8 cellular contexts compared by ENCODE assay signal in genomic region chr1:207997486-207998268, GRCh38.
DNase-seq lines count a peak whose midpoint lies in the region; ATAC-seq and TF ChIP-seq lines count a peak whose summit lies in the region.

No MANE protein-coding gene starts in this region.

- H3K27ac Mint-ChIP-seq in HFFc6, result no peak overlapping the region

- H3K4me3 ChIP-seq in cardiac fibroblast (replicated peaks in 1 of 2; ENCODE audit: low read depth in 2 of 2, low read length in 2 of 2), result no peak overlapping the region

- no peaks in the 10 kb centered on the region for H3K9me3 Mint-ChIP-seq in HFFc6

- no peaks in the 10 kb centered on the region for H3K4me1 Mint-ChIP-seq in HFFc6 (ENCODE audit: low read depth)

- H3K36me3 Mint-ChIP-seq in HFFc6 (ENCODE audit: low read depth), result no peaks in the 10 kb centered on the region

- no peak overlapping the region for H3K4me3 Mint-ChIP-seq in HFFc6

- no peak overlapping the region for H3K27ac ChIP-seq in VCaP

- DNase-seq in DMS53 treated with DMSO at 0.1 percent for 48 hours (lab: John Stamatoyannopoulos, UW; ENCODE audit: unreplicated experiment) (peak; percentile 77), HFFc6 (peak; percentile 47), NCI-H2029 (lab: John Stamatoyannopoulos, UW) (peak; percentile 51), cardiac fibroblast (ENCODE audit: low read depth in 2 of 2) (peak; percentile 82 to 85), kidney tubule cell (ENCODE audit: low spot score) (peak; percentile 74)
- DNase-seq in stimulated activated CD4-positive, alpha-beta T cell treated with anti-CD3 and anti-CD28 coated beads, Interleukin-2, amount 100 ng/mL, for 48 hours, result peak; percentile 41 to 47

- peaks cover 22% of the 10 kb centered on the region for H3K27me3 Mint-ChIP-seq in HFFc6 (ENCODE audit: insufficient read depth)

- peak; percentile 90 for TF ChIP-seq CTCF in HFFc6 (IDR thresholded peaks at IDR 0.05)
- TF ChIP-seq CTCF in VCaP (conservative IDR thresholded peaks at IDR 0.05), result peak; percentile 91
- TF ChIP-seq CTCF in cardiac fibroblast (IDR thresholded peaks at IDR 0.05; ENCODE audit: low read depth, low read length), result peak; percentile 86

- no peak for ATAC-seq in GM21576 (IDR thresholded peaks at IDR 0.05; ENCODE audit: unreplicated experiment)
